Comparison of ENCODE assay signal across 8 cellular contexts in the genomic region with DNA sequence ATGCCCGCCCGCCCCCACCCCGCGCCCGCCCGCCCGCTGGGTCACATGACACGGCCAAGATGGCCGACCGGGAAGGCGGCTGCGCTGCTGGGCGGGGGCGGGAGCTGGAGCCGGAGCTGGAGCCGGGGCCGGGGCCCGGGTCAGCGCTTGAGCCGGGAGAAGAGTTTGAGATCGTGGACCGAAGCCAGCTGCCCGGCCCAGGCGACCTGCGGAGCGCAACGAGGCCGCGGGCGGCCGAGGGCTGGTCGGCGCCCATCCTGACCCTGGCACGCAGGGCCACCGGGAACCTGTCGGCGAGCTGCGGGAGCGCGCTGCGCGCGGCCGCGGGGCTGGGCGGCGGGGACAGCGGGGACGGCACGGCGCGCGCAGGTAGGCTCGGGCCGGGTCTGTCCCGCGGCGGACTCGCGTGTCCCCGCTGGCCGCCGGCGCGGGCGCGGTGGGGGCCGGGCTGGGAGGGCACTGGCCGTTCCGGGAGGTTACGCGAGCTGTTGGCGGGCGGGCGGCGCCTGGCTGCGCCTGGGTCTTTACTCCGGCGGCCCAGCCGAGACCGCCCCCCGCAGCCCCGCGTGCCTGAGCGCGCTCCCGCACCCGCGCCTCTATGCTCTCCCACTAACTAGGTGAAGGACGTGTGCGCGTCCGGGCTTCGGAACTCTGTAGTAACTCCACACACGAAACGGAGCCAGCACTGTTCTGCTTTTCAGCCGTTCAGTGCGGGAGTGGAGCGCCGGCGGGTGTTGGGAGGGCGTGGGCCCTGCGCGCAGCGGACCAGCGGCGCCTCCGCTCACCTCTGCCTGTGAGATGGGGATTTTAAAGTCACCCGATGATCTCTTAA. TPM values are rescaled to one million over a fixed set of nuclear protein-coding genes. Genes with fewer than 3 reads are reported as not detected.
DNase-seq lines count a peak whose midpoint lies in the region; ATAC-seq and TF ChIP-seq lines count a peak whose summit lies in the region.

A gene with protein sequence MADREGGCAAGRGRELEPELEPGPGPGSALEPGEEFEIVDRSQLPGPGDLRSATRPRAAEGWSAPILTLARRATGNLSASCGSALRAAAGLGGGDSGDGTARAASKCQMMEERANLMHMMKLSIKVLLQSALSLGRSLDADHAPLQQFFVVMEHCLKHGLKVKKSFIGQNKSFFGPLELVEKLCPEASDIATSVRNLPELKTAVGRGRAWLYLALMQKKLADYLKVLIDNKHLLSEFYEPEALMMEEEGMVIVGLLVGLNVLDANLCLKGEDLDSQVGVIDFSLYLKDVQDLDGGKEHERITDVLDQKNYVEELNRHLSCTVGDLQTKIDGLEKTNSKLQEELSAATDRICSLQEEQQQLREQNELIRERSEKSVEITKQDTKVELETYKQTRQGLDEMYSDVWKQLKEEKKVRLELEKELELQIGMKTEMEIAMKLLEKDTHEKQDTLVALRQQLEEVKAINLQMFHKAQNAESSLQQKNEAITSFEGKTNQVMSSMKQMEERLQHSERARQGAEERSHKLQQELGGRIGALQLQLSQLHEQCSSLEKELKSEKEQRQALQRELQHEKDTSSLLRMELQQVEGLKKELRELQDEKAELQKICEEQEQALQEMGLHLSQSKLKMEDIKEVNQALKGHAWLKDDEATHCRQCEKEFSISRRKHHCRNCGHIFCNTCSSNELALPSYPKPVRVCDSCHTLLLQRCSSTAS (plus strand): TSS at position 44 of the 832 bp plus-strand sequence. CDS start 16 bp downstream, at position 60.

- no peaks in the 10 kb centered on the region for H3K36me3 ChIP-seq in kidney epithelial cell (ENCODE audit: control insufficient read depth, insufficient read depth, low read length)

- TF ChIP-seq CTCF in 22Rv1 (IDR thresholded peaks at IDR 0.05) (no peak), kidney epithelial cell (IDR thresholded peaks at IDR 0.05; ENCODE audit: insufficient read depth, low read length, poor library complexity, severe bottlenecking) (no peak)

- peak; percentile 87 for DNase-seq in NCI-H2196 (lab: John Stamatoyannopoulos, UW; ENCODE audit: unreplicated experiment)
- peak; percentile 59 for DNase-seq in cerebellar cortex (ENCODE audit: low spot score)
- no peak for DNase-seq in kidney epithelial cell (ENCODE audit: low read depth)
- peak; percentile 56 to 78 for DNase-seq in stimulated activated CD4-positive, alpha-beta T cell treated with anti-CD3 and anti-CD28 coated beads, Interleukin-15, amount 100 ng/mL, for 48 hours (ENCODE audit: low read depth in 2 of 2)

- peak within 1 kb of the TSS; percentile 73 for H3K4me3 ChIP-seq in kidney epithelial cell (ENCODE audit: low read depth, low read length)

- H3K27me3 ChIP-seq in kidney epithelial cell (ENCODE audit: control insufficient read depth, insufficient read depth, low read length) = no peaks in the 10 kb centered on the region

- peak; percentile 90 for TF ChIP-seq POLR2A in GM18505 (IDR thresholded peaks at IDR 0.05; ENCODE audit: borderline replicate concordance, extremely low read depth, insufficient read depth, insufficient read length)

- ATAC-seq in GM18505 (IDR thresholded peaks at IDR 0.05; ENCODE audit: unreplicated experiment) (peak; percentile 80), HG02943 (IDR thresholded peaks at IDR 0.05; ENCODE audit: low read depth, unreplicated experiment) (peak; percentile 70)
- peak; percentile 80 to 85 for ATAC-seq in activated CD4-positive, CD25-positive, alpha-beta regulatory T cell treated with anti-CD3 and anti-CD28 coated beads, Interleukin-2, amount 50 U/mL, for 24 hours

- peak within 1 kb of the TSS; percentile 93 for H3K27ac ChIP-seq in 22Rv1

RNA-seq across cellular contexts. Expression of the gene that starts here (rescaled TPM):
- total RNA-seq in kidney epithelial cell = 43.8 and 56.5 TPM in 2 replicates
